ENCODE assay signal across 9 cellular contexts in genomic region chr19:23070353-23070781, GRCh38. TPM values are rescaled to one million over a fixed set of nuclear protein-coding genes. Genes with fewer than 3 reads are reported as not detected.
DNase-seq lines count a peak whose midpoint lies in the region; ATAC-seq and TF ChIP-seq lines count a peak whose summit lies in the region.
"Had no signal": no experiment of that assay in that cellular context is flagged by ENCODE, and none has a peak within 500 bp of the region (broad histone marks: within the 10 kb centered on the region; RNA-seq: fewer than 3 reads in every experiment).

No MANE protein-coding gene starts in this region.

- no peak overlapping the region for H3K27ac ChIP-seq in colonic mucosa
- H3K27ac ChIP-seq: SJSA1 had no signal

- no peaks in the 10 kb centered on the region for H3K4me1 ChIP-seq in colonic mucosa
- H3K4me1 ChIP-seq: SJSA1 had no signal

- TF ChIP-seq EP300 in Ishikawa (IDR thresholded peaks at IDR 0.05; ENCODE audit: borderline replicate concordance), result no peak

- DNase-seq in DMS 273 treated with DMSO at 0.1 percent for 48 hours (lab: John Stamatoyannopoulos, UW) (peak; percentile 28), colonic mucosa (peak; percentile 27), mucosa of gallbladder (ENCODE audit: low spot score) (peak; percentile 39), SW480 (ENCODE audit: low spot score) (no peak), occipital lobe (lab: John Stamatoyannopoulos, UW) (no peak), MV-4-11 (lab: John Stamatoyannopoulos, UW) (no peak)

- no peaks in the 10 kb centered on the region for H3K36me3 ChIP-seq in colonic mucosa
- H3K36me3 ChIP-seq: SJSA1 had no signal

- no peak for ATAC-seq in GM21447 (IDR thresholded peaks at IDR 0.05; ENCODE audit: unreplicated experiment)

- no peak for TF ChIP-seq CTCF in colonic mucosa (IDR thresholded peaks at IDR 0.05)

- TF ChIP-seq RAD21 in Ishikawa (IDR thresholded peaks at IDR 0.05; ENCODE audit: low read depth), result peak; percentile 13; the same call in 1 of the 2 replicates

- intact Hi-C loops in colonic mucosa (cut with DNase I), result no loop called here

- H3K9ac ChIP-seq in colonic mucosa (ENCODE audit: low read depth in 2 of 2, low read length in 2 of 2), result no peak overlapping the region

- H3K4me3 ChIP-seq in colonic mucosa, result no peak overlapping the region
- H3K4me3 ChIP-seq: SJSA1 had no signal

- no peaks in the 10 kb centered on the region for H3K27me3 ChIP-seq in colonic mucosa
- H3K27me3 ChIP-seq: SJSA1 had no signal

- no peaks in the 10 kb centered on the region for H3K9me3 ChIP-seq in colonic mucosa

TF ChIP-seq in Ishikawa, 13 proteins besides CTCF, POLR2A, EP300 and RAD21:
- TF ChIP-seq YY1 (IDR thresholded peaks at IDR 0.05; ENCODE audit: low read depth) (no peak), TAF1 (IDR thresholded peaks at IDR 0.05; ENCODE audit: low read depth) (no peak), FOXM1 (IDR thresholded peaks at IDR 0.05; ENCODE audit: borderline replicate concordance, low read depth) (no peak), TCF12 (IDR thresholded peaks at IDR 0.05; ENCODE audit: low read depth) (no peak), MAX (IDR thresholded peaks at IDR 0.05) (no peak), EGR1 (IDR thresholded peaks at IDR 0.05) (no peak), TEAD4 (IDR thresholded peaks at IDR 0.05) (no peak), REST (IDR thresholded peaks at IDR 0.05; ENCODE audit: low read depth) (no peak), NFIC (IDR thresholded peaks at IDR 0.05) (no peak), USF1 (IDR thresholded peaks at IDR 0.05) (no peak)
TF ChIP-seq in Ishikawa: peak in this region for 0.

RNA-seq across cellular contexts. Expression of gene ZNF730, which starts 46.5 kb away (rescaled TPM):
- 1 to 10 TPM in 1 of 2 donors, under 1 TPM in 1; 0.85 to 1.6 TPM for total RNA-seq in colonic mucosa
- 0.20 TPM for total RNA-seq in mucosa of gallbladder
- 21.5 TPM for total RNA-seq in occipital lobe

Comparison
In these comparisons a context has a peak if more than half of its experiments do, and no peak if none do; other contexts are left out.
1. DNase-seq: peak in DMS 273 treated with DMSO at 0.1 percent for 48 hours (single experiment), colonic mucosa (single experiment) and mucosa of gallbladder (single experiment); none in SW480 (single experiment), occipital lobe (single experiment) and MV-4-11 (single experiment).